In genomic region chr1:212838145-212838544, GRCh38 we compare ENCODE assay signal across 2 cellular contexts.
A peak's percentile ranks its signal among the peaks of the same experiment; 100 is the strongest.
TF ChIP-seq lines count a peak whose summit lies in the region.

No MANE protein-coding gene starts in this region.

TF ChIP-seq in HEK293, 187 proteins besides CTCF, POLR2A, EP300 and RAD21:
- TF ChIP-seq ZNF37A (tag by site-specific recombination; IDR thresholded peaks at IDR 0.05) (no peak), ZBTB7A (tag by site-specific recombination; IDR thresholded peaks at IDR 0.05; ENCODE audit: low read depth) (no peak), ZNF362 (tag by site-specific recombination; IDR thresholded peaks at IDR 0.05) (0 out of 2 replicates have a peak, but pooled peaks have one; percentile 12)

TF ChIP-seq in K562, 482 proteins besides CTCF, POLR2A, EP300 and RAD21:
- peak; percentile 61 for TF ChIP-seq ZNF384 (IDR thresholded peaks at IDR 0.05; ENCODE audit: low read depth, low read length)
- 0 out of 2 replicates have a peak, but pooled peaks have one; percentile 5 for TF ChIP-seq TAL1 (IDR thresholded peaks at IDR 0.05)
- TF ChIP-seq ZBTB26 (CRISPR knock-in tag; IDR thresholded peaks at IDR 0.05) = no peak
- TF ChIP-seq SRSF7 (optimal IDR thresholded peaks at IDR 0.05; ENCODE audit: low read depth, low read length) = no peak
- TF ChIP-seq CBFA2T3 (IDR thresholded peaks at IDR 0.05) = peak; percentile 41
- peak; percentile 60 for TF ChIP-seq MEIS2 (IDR thresholded peaks at IDR 0.05; ENCODE audit: partially characterized antibody)
- TF ChIP-seq PBX2 (CRISPR knock-in tag; IDR thresholded peaks at IDR 0.05; ENCODE audit: low read depth) = no peak
- peak; percentile 44 for TF ChIP-seq PBX2 (tag; conservative IDR thresholded peaks at IDR 0.05; ENCODE audit: low read depth)
- TF ChIP-seq ARID1B (IDR thresholded peaks at IDR 0.05) = peak; percentile 45; the same call in 1 of the 2 replicates
- TF ChIP-seq TCF3 (CRISPR knock-in tag; IDR thresholded peaks at IDR 0.05) = peak; percentile 70
